In genomic region chrX:12887767-12888166, GRCh38 we compare ENCODE assay signal across 2 cellular contexts.
TF ChIP-seq lines count a peak whose summit lies in the region.

No MANE protein-coding gene starts in this region.

TF ChIP-seq in A549, 52 proteins besides CTCF, POLR2A, EP300 and RAD21:
- no peak for TF ChIP-seq ZNF302 (CRISPR knock-in tag; IDR thresholded peaks at IDR 0.05)
- no peak for TF ChIP-seq ZSCAN20 (CRISPR knock-in tag; IDR thresholded peaks at IDR 0.05)
- TF ChIP-seq ZFP36 (IDR thresholded peaks at IDR 0.05; ENCODE audit: borderline replicate concordance, partially characterized antibody) = no peak
- TF ChIP-seq CHD2 (IDR thresholded peaks at IDR 0.05; ENCODE audit: low read length, partially characterized antibody) = no peak
- TF ChIP-seq JUNB (IDR thresholded peaks at IDR 0.05) = no peak
- TF ChIP-seq CEBPB (IDR thresholded peaks at IDR 0.05) = no peak
- TF ChIP-seq FOSB (CRISPR knock-in tag; IDR thresholded peaks at IDR 0.05) = no peak
- no peak for TF ChIP-seq HOXB5 (CRISPR knock-in tag; IDR thresholded peaks at IDR 0.05)
- no peak for TF ChIP-seq E2F6 (IDR thresholded peaks at IDR 0.05; ENCODE audit: borderline replicate concordance, low read depth)
- no peak for TF ChIP-seq RFX5 (IDR thresholded peaks at IDR 0.05)
- TF ChIP-seq ATOH8 (CRISPR knock-in tag; IDR thresholded peaks at IDR 0.05; ENCODE audit: low read depth) = no peak
- no peak for TF ChIP-seq RARB (CRISPR knock-in tag; IDR thresholded peaks at IDR 0.05)
- no peak for TF ChIP-seq SREBF2 (IDR thresholded peaks at IDR 0.05)
- TF ChIP-seq EHF (CRISPR knock-in tag; IDR thresholded peaks at IDR 0.05) = no peak
- TF ChIP-seq PHF8 (IDR thresholded peaks at IDR 0.05; ENCODE audit: borderline replicate concordance, low read depth) = no peak
- no peak for TF ChIP-seq PBX3 (IDR thresholded peaks at IDR 0.05)
- TF ChIP-seq HES2 (IDR thresholded peaks at IDR 0.05) = no peak

TF ChIP-seq in GM12878, 131 proteins besides CTCF, POLR2A, EP300 and RAD21:
- TF ChIP-seq EZH2 (IDR thresholded peaks at IDR 0.05; ENCODE audit: borderline replicate concordance, control insufficient read depth, low read depth, low read length) = no peak
- no peak for TF ChIP-seq LARP7 (IDR thresholded peaks at IDR 0.05)
- 0 out of 2 replicates have a peak, but pooled peaks have one; percentile 29 for TF ChIP-seq TCF3 (IDR thresholded peaks at IDR 0.05; ENCODE audit: borderline replicate concordance, insufficient read depth, low read depth, low read length)
- TF ChIP-seq RUNX3 (IDR thresholded peaks at IDR 0.05; ENCODE audit: low read length) = peak; percentile 51; the same call in 1 of the 2 replicates
- 0 out of 2 replicates have a peak, but pooled peaks have one; percentile 14 for TF ChIP-seq TCF12 (IDR thresholded peaks at IDR 0.05; ENCODE audit: low read depth, low read length)
TF ChIP-seq in GM12878: peak in this region for 3.
